20 cellular contexts compared by ENCODE assay signal in genomic region chr19:10262771-10263170, GRCh38. TPM values are rescaled to one million over a fixed set of nuclear protein-coding genes. Genes with fewer than 3 reads are reported as not detected.
DNase-seq lines count a peak whose midpoint lies in the region; ATAC-seq, FAIRE-seq and TF ChIP-seq lines count a peak whose summit lies in the region.
"Had no signal": no experiment of that assay in that cellular context is flagged by ENCODE, and none has a peak within 500 bp of the region (broad histone marks: within the 10 kb centered on the region; RNA-seq: fewer than 3 reads in every experiment).

No MANE protein-coding gene starts in this region.

- no peaks in the 10 kb centered on the region for H3K27me3 ChIP-seq in CD8-positive, alpha-beta T cell (ENCODE audit: insufficient read depth, low read length)
- H3K27me3 ChIP-seq: SJSA1 had no signal

- peaks cover 8% of the 10 kb centered on the region for H3K36me3 ChIP-seq in CD8-positive, alpha-beta T cell (ENCODE audit: insufficient read depth, low read length)

- H3K9me3 Mint-ChIP-seq in natural killer cell treated with Interleukin-12 subunit alpha and Interleukin-12 subunit beta and Interleukin-15 and Interleukin-18, amount 100 ng/mL, for 72 hours, result no peaks in the 10 kb centered on the region
- no peaks in the 10 kb centered on the region for H3K9me3 Mint-ChIP-seq in natural killer cell
- no peaks in the 10 kb centered on the region for H3K9me3 Mint-ChIP-seq in CD8-positive, alpha-beta T cell
- H3K9me3 Mint-ChIP-seq: H9 had no signal

- H3K27ac Mint-ChIP-seq in natural killer cell treated with Interleukin-12 subunit alpha and Interleukin-12 subunit beta and Interleukin-15 and Interleukin-18, amount 100 ng/mL, for 72 hours, result no peak overlapping the region
- no peak overlapping the region for H3K27ac Mint-ChIP-seq in natural killer cell
- H3K27ac Mint-ChIP-seq in CD8-positive, alpha-beta T cell, result no peak overlapping the region
- H3K27ac Mint-ChIP-seq: CD14-positive monocyte, H9 had no signal

- H3K36me3 Mint-ChIP-seq in natural killer cell treated with Interleukin-12 subunit alpha and Interleukin-12 subunit beta and Interleukin-15 and Interleukin-18, amount 100 ng/mL, for 72 hours, result peaks cover under 1% of the 10 kb centered on the region
- H3K36me3 Mint-ChIP-seq in natural killer cell, result peaks cover under 1% of the 10 kb centered on the region
- H3K36me3 Mint-ChIP-seq in CD8-positive, alpha-beta T cell, result peaks cover 20% of the 10 kb centered on the region

- FAIRE-seq in RCC 7860 (lab: Jason Lieb, UNC), result no peak
- FAIRE-seq: A204.1, G401.6, GM12891 had no signal

- no peak for TF ChIP-seq CTCF in natural killer cell (IDR thresholded peaks at IDR 0.05)
- no peak for TF ChIP-seq CTCF in fibroblast of mammary gland (conservative IDR thresholded peaks at IDR 0.05; ENCODE audit: control insufficient read depth, insufficient read depth, low read depth, low read length)
- TF ChIP-seq CTCF in CD8-positive, alpha-beta T cell (IDR thresholded peaks at IDR 0.05), result no peak

- ATAC-seq in natural killer cell treated with Interleukin-12 subunit alpha and Interleukin-12 subunit beta and Interleukin-15 and Interleukin-18, amount 100 ng/mL, for 72 hours, result no peak
- ATAC-seq in natural killer cell, result no peak
- no peak for ATAC-seq in CD8-positive, alpha-beta T cell

- peak; percentile 12 for DNase-seq in natural killer cell treated with Interleukin-12 subunit alpha and Interleukin-12 subunit beta and Interleukin-15 and Interleukin-18, amount 100 ng/mL, for 72 hours (ENCODE audit: low spot score)
- DNase-seq in natural killer cell, result no peak
- peak; percentile 21 for DNase-seq in RCC 7860 (ENCODE audit: low spot score)
- peak; percentile 35 for DNase-seq in fibroblast of mammary gland (ENCODE audit: low read depth)
- no peak for DNase-seq in NCI-H226
- DNase-seq in ureter (ENCODE audit: low spot score), result no peak
- no peak for DNase-seq in CD8-positive, alpha-beta T cell
- DNase-seq in GF-D8 (lab: John Stamatoyannopoulos, UW), result no peak
- DNase-seq: Caco-2, DMS53, H9, Kasumi-1, NCI-H187, NCI-H446, NCI-H69 had no signal

- intact Hi-C loops in natural killer cell (cut with micrococcal nuclease), result no loop called here
- intact Hi-C loops in CD8-positive, alpha-beta T cell (cut with DNase I, micrococcal nuclease), result no loop called here

- no peak overlapping the region for H3K4me3 ChIP-seq in fibroblast of mammary gland (ENCODE audit: control insufficient read depth, low read depth, low read length)
- H3K4me3 ChIP-seq in CD8-positive, alpha-beta T cell (ENCODE audit: low read depth, low read length), result no peak overlapping the region
- H3K4me3 ChIP-seq: SJSA1 had no signal

- H3K4me3 Mint-ChIP-seq in natural killer cell treated with Interleukin-12 subunit alpha and Interleukin-12 subunit beta and Interleukin-15 and Interleukin-18, amount 100 ng/mL, for 72 hours, result no peak overlapping the region
- H3K4me3 Mint-ChIP-seq in natural killer cell, result no peak overlapping the region
- H3K4me3 Mint-ChIP-seq in CD8-positive, alpha-beta T cell, result no peak overlapping the region
- H3K4me3 Mint-ChIP-seq: CD14-positive monocyte, H9 had no signal

- H3K4me1 Mint-ChIP-seq in natural killer cell treated with Interleukin-12 subunit alpha and Interleukin-12 subunit beta and Interleukin-15 and Interleukin-18, amount 100 ng/mL, for 72 hours (ENCODE audit: low read depth in 2 of 2), result peaks cover 0 to 5% of the 10 kb centered on the region in 2 donors
- H3K4me1 Mint-ChIP-seq in natural killer cell, result no peaks in the 10 kb centered on the region
- H3K4me1 Mint-ChIP-seq in CD8-positive, alpha-beta T cell (ENCODE audit: low read depth), result peaks cover 2% of the 10 kb centered on the region

- H3K4me1 ChIP-seq in CD8-positive, alpha-beta T cell (ENCODE audit: insufficient read depth, low read length), result no peaks in the 10 kb centered on the region
- H3K4me1 ChIP-seq: SJSA1 had no signal

- POLR2A ChIA-PET in CD8-positive, alpha-beta T cell (lab: Charles Lee), result no interaction called here

- no peaks in the 10 kb centered on the region for H3K27me3 Mint-ChIP-seq in natural killer cell treated with Interleukin-12 subunit alpha and Interleukin-12 subunit beta and Interleukin-15 and Interleukin-18, amount 100 ng/mL, for 72 hours
- no peaks in the 10 kb centered on the region for H3K27me3 Mint-ChIP-seq in natural killer cell (ENCODE audit: low read depth in 2 of 2)
- H3K27me3 Mint-ChIP-seq in CD8-positive, alpha-beta T cell (ENCODE audit: low read depth), result no peaks in the 10 kb centered on the region

- no peaks in the 10 kb centered on the region for H3K9me3 ChIP-seq in CD8-positive, alpha-beta T cell (ENCODE audit: low read length)
- H3K9me3 ChIP-seq: Caco-2, SJSA1 had no signal

- CTCF ChIA-PET in CD8-positive, alpha-beta T cell (lab: Charles Lee), result interaction anchor here (0.7 to 19.7 kb wide), 2 partner anchors 127 to 337 kb away, joined by 3 to 671 read pairs; partner anchors contain the start of genes CDC37 and TYK2

- no peak overlapping the region for H3K27ac ChIP-seq in CD8-positive, alpha-beta T cell (ENCODE audit: low read depth, low read length)
- H3K27ac ChIP-seq: SJSA1 had no signal

RNA-seq across cellular contexts. Expression of gene ICAM1, which starts 8.1 kb away (rescaled TPM):
- 100 to 1,000 TPM; 106 to 264 TPM for total RNA-seq in natural killer cell treated with Interleukin-12 subunit alpha and Interleukin-12 subunit beta and Interleukin-15 and Interleukin-18, amount 100 ng/mL, for 72 hours
- 10 to 100 TPM; 33.1 to 73.7 (median 56.5) TPM for total RNA-seq in natural killer cell
- 20.4 TPM for total RNA-seq in ureter
- total RNA-seq in CD8-positive, alpha-beta T cell, result 10 to 100 TPM; 15.0 to 17.1 TPM

RNA-seq across cellular contexts. Expression of gene MRPL4, which starts 10.8 kb away (rescaled TPM):
- 100 to 1,000 TPM in 1 of 2 donors, 10 to 100 TPM in 1; 79.1 to 140 TPM for total RNA-seq in natural killer cell treated with Interleukin-12 subunit alpha and Interleukin-12 subunit beta and Interleukin-15 and Interleukin-18, amount 100 ng/mL, for 72 hours
- total RNA-seq in natural killer cell (10 to 100 TPM; 34.5 to 41.6 (median 40.2) TPM), ureter (65.3 TPM)
- 10 to 100 TPM; 39.5 to 46.0 TPM for total RNA-seq in CD8-positive, alpha-beta T cell

RNA-seq across cellular contexts. Expression of gene ICAM4, which starts 24.0 kb away (rescaled TPM):
- 1 to 10 TPM; 1.4 to 2.1 TPM for total RNA-seq in natural killer cell treated with Interleukin-12 subunit alpha and Interleukin-12 subunit beta and Interleukin-15 and Interleukin-18, amount 100 ng/mL, for 72 hours
- 1 to 10 TPM; 1.3 to 3.6 (median 3.0) TPM for total RNA-seq in natural killer cell
- total RNA-seq in ureter, result 1.0 TPM
- under 1 TPM in 1 of 2 experiments, not detected in 1; 0.28 TPM for total RNA-seq in CD8-positive, alpha-beta T cell
- total RNA-seq: SJSA1 had no signal

RNA-seq across cellular contexts. Expression of gene ICAM5, which starts 27.0 kb away (rescaled TPM):
- total RNA-seq in natural killer cell treated with Interleukin-12 subunit alpha and Interleukin-12 subunit beta and Interleukin-15 and Interleukin-18, amount 100 ng/mL, for 72 hours, result under 1 TPM; 0.78 to 0.83 TPM
- total RNA-seq in natural killer cell (1 to 10 TPM; 1.1 to 1.6 (median 1.5) TPM), ureter (1.8 TPM)
- not detected for total RNA-seq in CD8-positive, alpha-beta T cell

RNA-seq across cellular contexts. Expression of gene S1PR2, which starts 31.6 kb away (rescaled TPM):
- 1 to 10 TPM; 6.2 to 6.5 TPM for total RNA-seq in natural killer cell treated with Interleukin-12 subunit alpha and Interleukin-12 subunit beta and Interleukin-15 and Interleukin-18, amount 100 ng/mL, for 72 hours
- total RNA-seq in natural killer cell (10 to 100 TPM in 1 of 3 donors, 1 to 10 TPM in 2; 6.8 to 12.6 (median 9.5) TPM), ureter (10.9 TPM)
- 10 to 100 TPM; 13.3 to 14.8 TPM for total RNA-seq in CD8-positive, alpha-beta T cell

Comparison
In these comparisons a context has a peak if more than half of its experiments do, and no peak if none do; other contexts are left out.
1. DNase-seq: peak in natural killer cell treated with Interleukin-12 subunit alpha and Interleukin-12 subunit beta and Interleukin-15 and Interleukin-18, amount 100 ng/mL, for 72 hours (single experiment), RCC 7860 (single experiment) and fibroblast of mammary gland (single experiment); none in natural killer cell (single experiment), NCI-H226 (single experiment), ureter (single experiment), CD8-positive, alpha-beta T cell (0 of 7) and GF-D8 (single experiment).